ENCODE assay signal across 11 cellular contexts in the genomic region with DNA sequence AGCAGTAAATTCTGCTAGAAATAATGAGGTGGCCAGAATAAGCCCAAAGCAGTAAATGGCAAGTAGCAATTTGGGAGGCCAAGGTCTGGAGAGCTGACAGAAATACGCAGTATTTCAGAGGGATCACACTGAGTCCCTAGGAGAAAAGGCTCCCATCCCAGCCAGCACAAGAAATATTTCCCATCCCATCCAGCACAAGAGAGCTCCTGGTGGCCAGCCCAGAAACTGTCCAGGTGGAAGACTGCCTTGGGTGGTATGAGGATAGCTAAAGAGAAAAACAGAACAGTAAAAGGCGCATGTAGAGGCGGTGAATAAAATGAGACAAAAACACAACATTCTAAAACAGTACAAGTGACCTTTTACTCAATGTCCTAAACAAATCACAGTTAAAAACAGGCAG.
DNase-seq lines count a peak whose midpoint lies in the region; ATAC-seq, FAIRE-seq and TF ChIP-seq lines count a peak whose summit lies in the region.
"Had no signal": no experiment of that assay in that cellular context is flagged by ENCODE, and none has a peak within 500 bp of the region (broad histone marks: within the 10 kb centered on the region; RNA-seq: fewer than 3 reads in every experiment).

No MANE protein-coding gene starts in this region.

- no peak overlapping the region for H3K56ac ChIP-seq in H9 (ENCODE audit: insufficient read length, low read depth, low read length)

- no peak overlapping the region for H3K4ac ChIP-seq in H9 (ENCODE audit: low read depth, low read length)

- H2BK5ac ChIP-seq in H9 (ENCODE audit: insufficient read length, low read length), result no peak overlapping the region

- intact Hi-C loops in sciatic nerve (cut with DNase I), result no loop called here

- H3K23ac ChIP-seq in H9 (ENCODE audit: insufficient read length, low read depth, low read length), result no peak overlapping the region

- H3K4me3 Mint-ChIP-seq in H9, result no peak overlapping the region
- no peak overlapping the region for H3K4me3 Mint-ChIP-seq in astrocyte (ENCODE audit: unreplicated experiment)

- TF ChIP-seq CTCF in H9 (conservative IDR thresholded peaks at IDR 0.05) (peak; percentile 61), astrocyte (IDR thresholded peaks at IDR 0.05; ENCODE audit: insufficient read depth, low read depth, low read length) (peak; percentile 18)

- H2AFZ ChIP-seq in H9 (ENCODE audit: low read length) (no peak overlapping the region), astrocyte (ENCODE audit: low read depth, low read length) (no peak overlapping the region)

- H2BK20ac ChIP-seq in H9 (ENCODE audit: low read depth, low read length, poor library complexity, severe bottlenecking), result no peak overlapping the region

- no peak overlapping the region for H3K4me3 ChIP-seq in astrocyte (ENCODE audit: insufficient read depth, low read depth, low read length)

- no peak overlapping the region for H2BK15ac ChIP-seq in H9 (ENCODE audit: low read depth, low read length)

- no peaks in the 10 kb centered on the region for H4K20me1 ChIP-seq in H9 (ENCODE audit: control insufficient read depth, insufficient read depth, insufficient read length)
- no peaks in the 10 kb centered on the region for H4K20me1 ChIP-seq in astrocyte (ENCODE audit: insufficient read depth, low read length)

- ATAC-seq in HG02798 (IDR thresholded peaks at IDR 0.05; ENCODE audit: poor library complexity, unreplicated experiment) (no peak), sciatic nerve (no peak)

- H3K4me1 Mint-ChIP-seq in H9 (peaks cover 11 to 12% of the 10 kb centered on the region in 2 experiments), astrocyte (ENCODE audit: low read depth, unreplicated experiment) (no peaks in the 10 kb centered on the region)

- H3K36me3 Mint-ChIP-seq in H9 (ENCODE audit: insufficient read depth in 1 of 3, low read depth in 3 of 3) (peaks cover 0 to 28% (median 7%) of the 10 kb centered on the region in 3 experiments; a peak in 5 of 7 replicates), astrocyte (ENCODE audit: low read depth, unreplicated experiment) (peaks cover 8% of the 10 kb centered on the region)

- H4K8ac ChIP-seq in H9 (replicated peaks; ENCODE audit: insufficient read length, low read depth, low read length), result no peak overlapping the region

- H2BK12ac ChIP-seq in H9 (ENCODE audit: insufficient read length, low read depth, low read length), result no peak overlapping the region

- H3K79me2 ChIP-seq in H9 (ENCODE audit: insufficient read depth, low read length) (no peaks in the 10 kb centered on the region), astrocyte (ENCODE audit: insufficient read depth, low read length) (no peaks in the 10 kb centered on the region)

- H3K27me3 ChIP-seq in H9 (ENCODE audit: insufficient read depth, low read length) (no peaks in the 10 kb centered on the region), astrocyte (ENCODE audit: insufficient read depth, low read length) (no peaks in the 10 kb centered on the region)

- no peak for FAIRE-seq in astrocyte (lab: Jason Lieb, UNC)

- H3K4me2 ChIP-seq in H9 (ENCODE audit: insufficient read depth, insufficient read length, low read length) (no peak overlapping the region), astrocyte (ENCODE audit: low read length) (no peak overlapping the region)

- H3T11ph ChIP-seq in H9 (ENCODE audit: low read length), result no peak overlapping the region

- H2AK5ac ChIP-seq in H9 (ENCODE audit: insufficient read length, low read length), result no peak overlapping the region

- H3K27me3 Mint-ChIP-seq in H9 (ENCODE audit: low read depth) (no peaks in the 10 kb centered on the region), astrocyte (ENCODE audit: low read depth, unreplicated experiment) (no peaks in the 10 kb centered on the region)

- H3K18ac ChIP-seq in H9 (ENCODE audit: insufficient read length, low read depth, low read length), result no peak overlapping the region

- DNase-seq in Ammon's horn (ENCODE audit: low spot score) (peak; percentile 25), H9 (peak; percentile 66), astrocyte (ENCODE audit: low read depth) (no peak), iPS-NIHi11 (ENCODE audit: low spot score) (peak; percentile 41), sciatic nerve (ENCODE audit: low spot score) (no peak)
- DNase-seq in activated CD4-positive, alpha-beta T cell treated with anti-CD3 and anti-CD28 coated beads for 4 hours, result no peak
- no peak for DNase-seq in activated naive CD4-positive, alpha-beta T cell treated with Interleukin-2 at 50 U/mL for 16 hours
- DNase-seq: MM.1S, occipital lobe, T-helper 9 cell had no signal

- H3K14ac ChIP-seq in H9 (ENCODE audit: insufficient read depth, low read length), result no peak overlapping the region

- peaks cover 11% of the 10 kb centered on the region for H3K36me3 ChIP-seq in astrocyte (ENCODE audit: insufficient read depth, low read length)

- H3K9me3 ChIP-seq in H9 (ENCODE audit: control insufficient read depth, low read depth, low read length) (no peaks in the 10 kb centered on the region), astrocyte (ENCODE audit: insufficient read depth, low read depth, low read length) (no peaks in the 10 kb centered on the region)

- no peak overlapping the region for H2BK120ac ChIP-seq in H9 (ENCODE audit: low read depth, low read length, poor library complexity, severe bottlenecking)

- H3K79me1 ChIP-seq in H9 (ENCODE audit: insufficient read depth, low read depth, low read length, poor library complexity, severe bottlenecking), result no peaks in the 10 kb centered on the region

- H4K91ac ChIP-seq in H9 (ENCODE audit: insufficient read length, low read depth, low read length), result no peak overlapping the region

- H4K5ac ChIP-seq in H9 (ENCODE audit: insufficient read length, low read depth, low read length), result no peak overlapping the region

- H3K23me2 ChIP-seq in H9 (ENCODE audit: insufficient read length, low read depth, low read length, poor library complexity, severe bottlenecking), result no peaks in the 10 kb centered on the region

- no peak overlapping the region for H3K27ac ChIP-seq in H9 (ENCODE audit: insufficient read length, low read depth, low read length)
- no peak overlapping the region for H3K27ac ChIP-seq in astrocyte (ENCODE audit: low read depth, low read length)

- WGBS in H9 (ENCODE audit: extremely low coverage, insufficient read length, low lambda C conversion rate), result no CpG with 5 or more reads among the region's 3 CpGs

- H3K27ac Mint-ChIP-seq in H9 (0 out of 7 replicates have a peak overlapping the region, but pooled peaks of 2 of the 3 experiments have one; percentile 2 to 11), astrocyte (ENCODE audit: unreplicated experiment) (no peak overlapping the region)

- no peaks in the 10 kb centered on the region for H3K9me3 Mint-ChIP-seq in H9
- H3K9me3 Mint-ChIP-seq in astrocyte (ENCODE audit: unreplicated experiment), result no peaks in the 10 kb centered on the region

- H3K4me1 ChIP-seq in H9 (ENCODE audit: insufficient read depth, low read length), result no peaks in the 10 kb centered on the region
- no peaks in the 10 kb centered on the region for H3K4me1 ChIP-seq in astrocyte (ENCODE audit: insufficient read depth, low read length)

- no peak overlapping the region for H3K9ac ChIP-seq in H9 (ENCODE audit: extremely low read depth, insufficient read length, low read length)
- no peak overlapping the region for H3K9ac ChIP-seq in astrocyte (ENCODE audit: low read length)

Comparison
In these comparisons a context has a peak if more than half of its experiments do, and no peak if none do; other contexts are left out.
1. DNase-seq: peak in Ammon's horn (single experiment), H9 (single experiment) and iPS-NIHi11 (single experiment); none in astrocyte (single experiment), sciatic nerve (single experiment), activated CD4-positive, alpha-beta T cell treated with anti-CD3 and anti-CD28 coated beads for 4 hours (0 of 2) and activated naive CD4-positive, alpha-beta T cell treated with Interleukin-2 at 50 U/mL for 16 hours (single experiment).